ENCODE assay signal across 7 cellular contexts in genomic region chr14:72894623-72895378, GRCh38. TPM values are rescaled to one million over a fixed set of nuclear protein-coding genes. Genes with fewer than 3 reads are reported as not detected.
A peak's percentile ranks its signal among the peaks of the same experiment; 100 is the strongest.
DNase-seq lines count a peak whose midpoint lies in the region; ATAC-seq and TF ChIP-seq lines count a peak whose summit lies in the region.

No MANE protein-coding gene starts in this region.

- H3K27me3 ChIP-seq in H7 (ENCODE audit: control insufficient read depth, insufficient read depth, low read length): peaks cover 54% of the 10 kb centered on the region
- H3K27me3 ChIP-seq in SJSA1 (replicated peaks): peaks cover 19% of the 10 kb centered on the region
- H3K27me3 ChIP-seq in ectodermal cell (ENCODE audit: control insufficient read depth, insufficient read depth, low read length, poor library complexity, severe bottlenecking): peaks cover 60% of the 10 kb centered on the region

- H3K9me3 ChIP-seq in SJSA1 (replicated peaks) (no peaks in the 10 kb centered on the region), ectodermal cell (ENCODE audit: control insufficient read depth, low read length) (no peaks in the 10 kb centered on the region), mucosa of descending colon (no peaks in the 10 kb centered on the region)

- peak overlapping the region; percentile 36 for H3K4me3 ChIP-seq in H7 (ENCODE audit: insufficient read depth, low read depth, low read length)
- H3K4me3 ChIP-seq in SJSA1: peak overlapping the region; percentile 62
- peak overlapping the region; percentile 50 for H3K4me3 ChIP-seq in ectodermal cell (ENCODE audit: insufficient read depth, low read depth, low read length)
- H3K4me3 ChIP-seq in mucosa of descending colon: peak overlapping the region; percentile 3

- DNase-seq in H7 (peak; percentile 51), SJSA1 (ENCODE audit: low read depth in 1 of 2, low spot score in 2 of 2) (peak in 1 of 2 experiments; percentile 14), mucosa of descending colon (peak in 2 of 3 donors; percentile 44 to 53), SK-N-DZ (ENCODE audit: low spot score) (no peak), kidney glomerular epithelial cell (lab: John Stamatoyannopoulos, UW) (no peak)

- peaks cover 24% of the 10 kb centered on the region for H3K4me1 ChIP-seq in SJSA1 (replicated peaks)
- peaks cover 34% of the 10 kb centered on the region for H3K4me1 ChIP-seq in ectodermal cell (ENCODE audit: control insufficient read depth, insufficient read depth, low read length)
- H3K4me1 ChIP-seq in mucosa of descending colon (ENCODE audit: low read depth): peaks cover 10% of the 10 kb centered on the region

- ATAC-seq in mucosa of descending colon (peak; percentile 50), GM19452 (IDR thresholded peaks at IDR 0.05; ENCODE audit: unreplicated experiment) (no peak)

- no peak for TF ChIP-seq CTCF in mucosa of descending colon (IDR thresholded peaks at IDR 0.05)

- no peaks in the 10 kb centered on the region for H3K36me3 ChIP-seq in H7 (replicated peaks; ENCODE audit: control insufficient read depth, insufficient read depth, low read length)
- H3K36me3 ChIP-seq in SJSA1: no peaks in the 10 kb centered on the region
- no peaks in the 10 kb centered on the region for H3K36me3 ChIP-seq in ectodermal cell (ENCODE audit: control insufficient read depth, insufficient read depth, low read length)
- H3K36me3 ChIP-seq in mucosa of descending colon (ENCODE audit: low read depth): no peaks in the 10 kb centered on the region

- 0% methylated on average over 23 to 25 of the region's 25 CpGs for WGBS in ectodermal cell, 2 experiments

- H3K27ac ChIP-seq in SJSA1: no peak overlapping the region
- H3K27ac ChIP-seq in ectodermal cell (ENCODE audit: insufficient read depth, low read depth, low read length, poor library complexity, severe bottlenecking): no peak overlapping the region

- intact Hi-C loops in mucosa of descending colon (cut with DNase I, micrococcal nuclease): no loop called here

RNA-seq across cellular contexts. Expression of gene DPF3, which starts 0.9 kb away (rescaled TPM):
- 0.55 and 0.59 TPM in 2 replicates for total RNA-seq in H7 (2014; rRNA removed; shearing (Covaris generic))
- total RNA-seq in SJSA1 (2014; rRNA removed; shearing (Covaris generic)): 0.53 and 2.1 TPM in 2 replicates
- 2.7 TPM for polyA plus RNA-seq in ectodermal cell (2013, experiment 1 of 4)
- polyA plus RNA-seq in ectodermal cell (2013, experiment 2 of 4): 0.84 TPM
- polyA plus RNA-seq in ectodermal cell (2013, experiment 3 of 4): 1.0 TPM
- polyA plus RNA-seq in ectodermal cell (2013, experiment 4 of 4): 1.5 TPM
- 10 to 100 TPM in 2 of 3 donors, 1 to 10 TPM in 1; 9.3 to 21.9 (median 10.9) TPM for total RNA-seq in mucosa of descending colon
- 0.08 and 0.36 TPM in 2 replicates for polyA plus RNA-seq in SK-N-DZ (2014; cell fraction: cytosol; rRNA removed)
- polyA plus RNA-seq in SK-N-DZ (2014; cell fraction: nucleus; rRNA removed): 0.95 and 6.7 TPM in 2 replicates

RNA-seq across cellular contexts. Expression of gene DCAF4, which starts 31.5 kb away (rescaled TPM):
- 13.2 and 14.0 TPM in 2 replicates for total RNA-seq in H7 (2014; rRNA removed; shearing (Covaris generic))
- total RNA-seq in SJSA1 (2014; rRNA removed; shearing (Covaris generic)): 14.4 and 24.2 TPM in 2 replicates
- 11.4 TPM for polyA plus RNA-seq in ectodermal cell (2013, experiment 1 of 4)
- 13.0 TPM for polyA plus RNA-seq in ectodermal cell (2013, experiment 2 of 4)
- 8.4 TPM for polyA plus RNA-seq in ectodermal cell (2013, experiment 3 of 4)
- 9.4 TPM for polyA plus RNA-seq in ectodermal cell (2013, experiment 4 of 4)
- 10 to 100 TPM; 13.9 to 27.0 (median 15.7) TPM for total RNA-seq in mucosa of descending colon
- 28.2 and 49.8 TPM in 2 replicates for polyA plus RNA-seq in SK-N-DZ (2014; cell fraction: cytosol; rRNA removed)
- 39.9 and 79.4 TPM in 2 replicates for polyA plus RNA-seq in SK-N-DZ (2014; cell fraction: nucleus; rRNA removed)

Comparison
In these comparisons a context has a peak if more than half of its experiments do, and no peak if none do; other contexts are left out.
1. DNase-seq: peak in H7 (single experiment) and mucosa of descending colon (2 of 3); none in SK-N-DZ (single experiment) and kidney glomerular epithelial cell (single experiment).
2. H3K4me3 ChIP-seq: peak in every context shown above with its lines; median percentile 62 in SJSA1; 50 in ectodermal cell; 36 in H7; 3 in mucosa of descending colon.